ENCODE assay signal across 13 cellular contexts in the genomic region with DNA sequence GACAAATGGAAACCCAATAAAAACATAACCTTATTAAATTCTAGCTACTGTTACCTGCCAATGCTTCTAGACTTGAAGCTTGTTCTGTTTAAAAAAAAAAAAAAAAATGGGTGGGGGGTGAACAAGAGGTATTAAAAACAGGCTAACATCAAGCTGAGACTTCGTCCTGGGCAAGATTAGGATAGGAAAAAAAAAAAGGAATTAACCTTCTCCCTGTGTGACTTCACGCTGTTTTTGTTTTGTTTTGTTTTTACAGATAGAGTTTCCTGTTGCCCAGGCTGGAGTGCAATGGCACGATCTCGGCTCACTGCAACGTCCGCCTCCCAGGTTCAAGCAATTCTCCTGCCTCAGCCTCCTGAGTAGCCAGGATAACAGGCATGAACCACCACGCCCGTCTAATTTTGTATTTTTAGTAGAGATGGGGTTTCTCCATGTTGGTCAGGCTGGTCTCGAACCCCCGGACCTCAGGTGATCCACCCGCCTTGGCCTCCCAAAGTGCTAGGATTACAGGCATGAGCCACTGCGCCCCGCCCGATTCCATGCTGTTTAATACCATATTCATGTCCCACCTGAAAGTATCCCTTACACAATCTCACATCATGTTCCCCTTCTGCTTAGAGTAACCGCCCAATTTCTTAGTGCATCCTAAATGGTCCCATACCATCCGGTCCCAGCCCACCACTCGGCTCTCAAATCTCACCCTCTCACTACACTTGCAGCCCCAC. TPM values are rescaled to one million over a fixed set of nuclear protein-coding genes. Genes with fewer than 3 reads are reported as not detected.
A peak's percentile ranks its signal among the peaks of the same experiment; 100 is the strongest.
DNase-seq lines count a peak whose midpoint lies in the region; ATAC-seq and TF ChIP-seq lines count a peak whose summit lies in the region.
"Had no signal": no experiment of that assay in that cellular context is flagged by ENCODE, and none has a peak within 500 bp of the region (broad histone marks: within the 10 kb centered on the region; RNA-seq: fewer than 3 reads in every experiment).

No MANE protein-coding gene starts in this region.

- H3K4me1 ChIP-seq in right atrium auricular region, result peaks cover 0 to 69% of the 10 kb centered on the region in 2 donors
- peaks cover 10 to 29% of the 10 kb centered on the region in 2 donors for H3K4me1 ChIP-seq in lung (ENCODE audit: control insufficient read depth in 2 of 2, insufficient read depth in 2 of 2, low read length in 2 of 2)

- DNase-seq in right atrium auricular region (ENCODE audit: low spot score) (no peak), Right ventricle myocardium inferior (ENCODE audit: missing footprints) (no peak), astrocyte of the spinal cord (ENCODE audit: low read depth, low spot score) (peak; percentile 17), lung (ENCODE audit: low spot score) (no peak), NCI-H2171 treated with DMSO at 0.1 percent for 48 hours (lab: John Stamatoyannopoulos, UW) (no peak), NK-92 (lab: John Stamatoyannopoulos, UW; ENCODE audit: unreplicated experiment) (no peak), islet precursor cell (no peak)
- DNase-seq: activated CD8-positive, alpha-beta memory T cell treated with anti-CD3 and anti-CD28 coated beads, Interleukin-2, amount 10 ng/mL, durations not matched to agents 7 days and 5 days; heart right ventricle; MG63 had no signal

- H3K27me3 ChIP-seq in right atrium auricular region (no peaks in the 10 kb centered on the region), lung (ENCODE audit: control insufficient read depth, insufficient read depth) (no peaks in the 10 kb centered on the region)
- H3K27me3 ChIP-seq: heart right ventricle, MG63 had no signal

- TF ChIP-seq CTCF in right atrium auricular region (IDR thresholded peaks at IDR 0.05) (no peak), astrocyte of the spinal cord (IDR thresholded peaks at IDR 0.05; ENCODE audit: low read depth, low read length) (no peak), lung (IDR thresholded peaks at IDR 0.05; ENCODE audit: control extremely low read depth, extremely low read depth) (no peak)

- WGBS in lung, 2 donors, result 72 to 84% methylated on average over 17 of the region's 17 CpGs

- H3K27ac ChIP-seq in right atrium auricular region (peak overlapping the region; percentile 26 to 80), lung (ENCODE audit: low read depth in 1 of 2, low read length in 1 of 2) (peak overlapping the region; percentile 1 to 17)

- in situ Hi-C loops in astrocyte of the spinal cord (cut with HindIII; ENCODE audit: low sequenced_read_pairs), result no loop called here

- intact Hi-C loops in Right ventricle myocardium inferior (cut with DNase I), result loop anchor here (5.0 kb wide), 1 partner anchor 40 kb away; no protein-coding TSS in a partner anchor

- no peak for ATAC-seq in Right ventricle myocardium inferior
- no peak for ATAC-seq in lung (ENCODE audit: insufficient read depth, low FRiP score)
- ATAC-seq in GM19395 (IDR thresholded peaks at IDR 0.05; ENCODE audit: unreplicated experiment), result no peak
- ATAC-seq: activated CD8-positive, alpha-beta memory T cell treated with anti-CD3 and anti-CD28 coated beads, Interleukin-2, amount 10 ng/mL, durations not matched to agents 7 days and 5 days; heart right ventricle had no signal

- H3K9me3 ChIP-seq in right atrium auricular region (no peaks in the 10 kb centered on the region), lung (ENCODE audit: control insufficient read depth in 2 of 2, insufficient read depth in 1 of 2, low read length in 1 of 2) (no peaks in the 10 kb centered on the region)
- H3K9me3 ChIP-seq: heart right ventricle, MG63 had no signal

- H3K36me3 ChIP-seq in right atrium auricular region (no peaks in the 10 kb centered on the region), lung (ENCODE audit: control insufficient read depth in 2 of 2, insufficient read depth in 2 of 2, low read length in 2 of 2) (no peaks in the 10 kb centered on the region)
- H3K36me3 ChIP-seq: heart right ventricle had no signal

- H3K4me3 ChIP-seq in right atrium auricular region (peak overlapping the region in 1 of 2 donors; percentile 69), astrocyte of the spinal cord (ENCODE audit: low read depth, low read length) (peak overlapping the region; percentile 15), lung (peak overlapping the region; percentile 1)

RNA-seq across cellular contexts. Expression of a gene that starts 2.2 kb away (rescaled TPM):
- total RNA-seq in right atrium auricular region (10 to 100 TPM; 19.7 to 29.0 TPM), Right ventricle myocardium inferior (26.8 TPM), lung (10 to 100 TPM; 14.1 to 26.3 TPM)
- 1 to 10 TPM; 3.4 to 6.0 TPM for polyA plus RNA-seq in lung

RNA-seq across cellular contexts. Expression of a gene that starts 35.5 kb away (rescaled TPM):
- not detected for total RNA-seq in right atrium auricular region
- 0.30 TPM for total RNA-seq in Right ventricle myocardium inferior
- 10 to 100 TPM in 1 of 2 donors, 1 to 10 TPM in 1; 7.3 to 13.4 TPM for total RNA-seq in lung
- polyA plus RNA-seq in lung, result 10 to 100 TPM in 1 of 2 donors, 1 to 10 TPM in 1; 9.2 to 16.8 TPM
- total RNA-seq: activated CD8-positive, alpha-beta memory T cell treated with anti-CD3 and anti-CD28 coated beads, Interleukin-2, amount 10 ng/mL, durations not matched to agents 7 days and 5 days; RPMI7951 had no signal
- polyA plus RNA-seq: CD14-positive monocyte had no signal
